In genomic region chr5:145680169-145680568, GRCh38 we compare ENCODE assay signal across 12 cellular contexts.
DNase-seq lines count a peak whose midpoint lies in the region; ATAC-seq and TF ChIP-seq lines count a peak whose summit lies in the region.
"Had no signal": no experiment of that assay in that cellular context is flagged by ENCODE, and none has a peak within 500 bp of the region (broad histone marks: within the 10 kb centered on the region; RNA-seq: fewer than 3 reads in every experiment).

No MANE protein-coding gene starts in this region.

- H3K36me3 Mint-ChIP-seq in Caco-2 (ENCODE audit: insufficient read depth, unreplicated experiment) (no peaks in the 10 kb centered on the region), H9 (ENCODE audit: insufficient read depth in 1 of 3, low read depth in 3 of 3) (no peaks in the 10 kb centered on the region)
- H3K36me3 Mint-ChIP-seq in stimulated activated effector memory CD8-positive, alpha-beta T cell treated with anti-CD3 and anti-CD28 coated beads, Interleukin-12 subunit alpha, Interleukin-12 subunit beta, amount 100 ng/mL, for 72 hours, result no peaks in the 10 kb centered on the region

- intact Hi-C loops in Caco-2 (cut with micrococcal nuclease; ENCODE audit: unreplicated experiment), result no loop called here

- H3K9me3 ChIP-seq in Caco-2 (no peaks in the 10 kb centered on the region; the same call in 1 of the 2 replicates), H9 (ENCODE audit: control insufficient read depth, low read depth, low read length) (no peaks in the 10 kb centered on the region), smooth muscle cell (replicated peaks; ENCODE audit: low read depth) (no peaks in the 10 kb centered on the region)

- H3K4me1 ChIP-seq in Caco-2, result peaks cover 24% of the 10 kb centered on the region
- H3K4me1 ChIP-seq in H9 (ENCODE audit: insufficient read depth, low read length), result no peaks in the 10 kb centered on the region; the same call in 1 of the 2 replicates
- H3K4me1 ChIP-seq in smooth muscle cell (ENCODE audit: low read depth), result no peaks in the 10 kb centered on the region
- H3K4me1 ChIP-seq: parathyroid adenoma had no signal

- no peak for ATAC-seq in stimulated activated effector memory CD8-positive, alpha-beta T cell treated with anti-CD3 and anti-CD28 coated beads, Interleukin-12 subunit alpha, Interleukin-12 subunit beta, amount 100 ng/mL, for 72 hours
- no peak for ATAC-seq in HG02623 (IDR thresholded peaks at IDR 0.05; ENCODE audit: unreplicated experiment)

- H3K27me3 Mint-ChIP-seq in Caco-2 (ENCODE audit: insufficient read depth, unreplicated experiment), result no peaks in the 10 kb centered on the region
- no peaks in the 10 kb centered on the region for H3K27me3 Mint-ChIP-seq in H9 (ENCODE audit: low read depth)

- no TSS peak for BruUV-seq in Caco-2 (replicated peaks; lab: Mats Ljungman, UMichigan)

- H3K4me1 Mint-ChIP-seq in Caco-2 (ENCODE audit: low read depth, unreplicated experiment), result peaks cover 31% of the 10 kb centered on the region
- H3K4me1 Mint-ChIP-seq in H9, result peaks cover 2 to 8% of the 10 kb centered on the region in 2 experiments
- H3K4me1 Mint-ChIP-seq in stimulated activated effector memory CD8-positive, alpha-beta T cell treated with anti-CD3 and anti-CD28 coated beads, Interleukin-12 subunit alpha, Interleukin-12 subunit beta, amount 100 ng/mL, for 72 hours, result no peaks in the 10 kb centered on the region
- H3K4me1 Mint-ChIP-seq: activated B cell treated with CpG ODN at 0.5 μM for 24 hours had no signal

- H3K27ac ChIP-seq in H9 (ENCODE audit: insufficient read length, low read depth, low read length), result no peak overlapping the region
- H3K27ac ChIP-seq in smooth muscle cell (ENCODE audit: low read depth), result no peak overlapping the region
- H3K27ac ChIP-seq: parathyroid adenoma had no signal

- no peak overlapping the region for H3K4ac ChIP-seq in H9 (ENCODE audit: low read depth, low read length)

- H3F3A ChIP-seq in smooth muscle cell (ENCODE audit: low read depth), result no peaks in the 10 kb centered on the region

- H3K79me2 ChIP-seq in H9 (ENCODE audit: insufficient read depth, low read length), result no peaks in the 10 kb centered on the region
- no peaks in the 10 kb centered on the region for H3K79me2 ChIP-seq in smooth muscle cell (ENCODE audit: low read depth)
- H3K79me2 ChIP-seq: parathyroid adenoma had no signal

- no peak overlapping the region for H3T11ph ChIP-seq in H9 (ENCODE audit: low read length)

- H4K20me1 ChIP-seq in H9 (ENCODE audit: control insufficient read depth, insufficient read depth, insufficient read length) (no peaks in the 10 kb centered on the region), smooth muscle cell (ENCODE audit: low read depth) (no peaks in the 10 kb centered on the region)

- no peak overlapping the region for H3K56ac ChIP-seq in H9 (ENCODE audit: insufficient read length, low read depth, low read length)

- no peak overlapping the region for H3K4me3 ChIP-seq in Caco-2 (ENCODE audit: low read depth, low read length)
- no peak overlapping the region for H3K4me3 ChIP-seq in kidney epithelial cell (ENCODE audit: low read depth, low read length)
- H3K4me3 ChIP-seq in smooth muscle cell, result no peak overlapping the region

- H3K36me3 ChIP-seq in Caco-2 (ENCODE audit: control insufficient read depth, insufficient read depth, low read length) (no peaks in the 10 kb centered on the region; the same call in 1 of the 2 replicates), kidney epithelial cell (ENCODE audit: control insufficient read depth, insufficient read depth, low read length) (no peaks in the 10 kb centered on the region), smooth muscle cell (ENCODE audit: low read depth) (no peaks in the 10 kb centered on the region)

- CTCF ChIA-PET in Caco-2 (lab: Charles Lee), result no interaction called here

- no peak overlapping the region for H3K14ac ChIP-seq in H9 (ENCODE audit: insufficient read depth, low read length)

- H4K5ac ChIP-seq in H9 (ENCODE audit: insufficient read length, low read depth, low read length), result no peak overlapping the region

- H2BK15ac ChIP-seq in H9 (ENCODE audit: low read depth, low read length), result no peak overlapping the region

- H3K4me3 Mint-ChIP-seq in Caco-2 (ENCODE audit: unreplicated experiment), result no peak overlapping the region
- H3K4me3 Mint-ChIP-seq in H9, result no peak overlapping the region
- no peak overlapping the region for H3K4me3 Mint-ChIP-seq in stimulated activated effector memory CD8-positive, alpha-beta T cell treated with anti-CD3 and anti-CD28 coated beads, Interleukin-12 subunit alpha, Interleukin-12 subunit beta, amount 100 ng/mL, for 72 hours
- H3K4me3 Mint-ChIP-seq: activated B cell treated with CpG ODN at 0.5 μM for 24 hours had no signal

- H3K4me2 ChIP-seq in H9 (ENCODE audit: insufficient read depth, insufficient read length, low read length), result no peak overlapping the region
- H3K4me2 ChIP-seq in smooth muscle cell, result no peak overlapping the region

- H3K27me3 ChIP-seq in Caco-2 (replicated peaks; ENCODE audit: control insufficient read depth, insufficient read depth, low read length), result no peaks in the 10 kb centered on the region
- no peaks in the 10 kb centered on the region for H3K27me3 ChIP-seq in H9 (ENCODE audit: insufficient read depth, low read length)
- H3K27me3 ChIP-seq in kidney epithelial cell (ENCODE audit: control insufficient read depth, insufficient read depth, low read length), result no peaks in the 10 kb centered on the region
- H3K27me3 ChIP-seq in smooth muscle cell (ENCODE audit: low read depth), result no peaks in the 10 kb centered on the region

- H4K91ac ChIP-seq in H9 (ENCODE audit: insufficient read length, low read depth, low read length), result no peak overlapping the region

- no peak overlapping the region for H2BK5ac ChIP-seq in H9 (ENCODE audit: insufficient read length, low read length)

- H3K27ac Mint-ChIP-seq in Caco-2 (ENCODE audit: unreplicated experiment), result no peak overlapping the region
- H3K27ac Mint-ChIP-seq in H9, result no peak overlapping the region
- no peak overlapping the region for H3K27ac Mint-ChIP-seq in stimulated activated effector memory CD8-positive, alpha-beta T cell treated with anti-CD3 and anti-CD28 coated beads, Interleukin-12 subunit alpha, Interleukin-12 subunit beta, amount 100 ng/mL, for 72 hours
- H3K27ac Mint-ChIP-seq: activated B cell treated with CpG ODN at 0.5 μM for 24 hours had no signal

- no peak overlapping the region for H2AK5ac ChIP-seq in H9 (ENCODE audit: insufficient read length, low read length)

- no peaks in the 10 kb centered on the region for H3K9me3 Mint-ChIP-seq in Caco-2 (ENCODE audit: unreplicated experiment)
- H3K9me3 Mint-ChIP-seq in H9, result no peaks in the 10 kb centered on the region
- no peaks in the 10 kb centered on the region for H3K9me3 Mint-ChIP-seq in stimulated activated effector memory CD8-positive, alpha-beta T cell treated with anti-CD3 and anti-CD28 coated beads, Interleukin-12 subunit alpha, Interleukin-12 subunit beta, amount 100 ng/mL, for 72 hours
- H3K9me3 Mint-ChIP-seq: activated B cell treated with CpG ODN at 0.5 μM for 24 hours had no signal

- no peak overlapping the region for H2BK120ac ChIP-seq in H9 (ENCODE audit: low read depth, low read length, poor library complexity, severe bottlenecking)

- H3K23me2 ChIP-seq in H9 (ENCODE audit: insufficient read length, low read depth, low read length, poor library complexity, severe bottlenecking), result no peaks in the 10 kb centered on the region

- DNase-seq in Caco-2 (peak in 1 of 2 experiments; percentile 25), H9 (peak; percentile 47), SW480 (ENCODE audit: low spot score) (peak; percentile 13), kidney epithelial cell (ENCODE audit: low read depth) (no peak), AG08396 (ENCODE audit: low spot score) (no peak), smooth muscle cell (lab: John Stamatoyannopoulos, UW; ENCODE audit: unreplicated experiment) (no peak)
- no peak for DNase-seq in stimulated activated effector memory CD8-positive, alpha-beta T cell treated with anti-CD3 and anti-CD28 coated beads, Interleukin-12 subunit alpha, Interleukin-12 subunit beta, amount 100 ng/mL, for 72 hours (ENCODE audit: low spot score in 2 of 2)
- DNase-seq: activated B cell treated with CpG ODN at 0.5 μM for 24 hours; activated effector memory CD4-positive, alpha-beta T cell treated with anti-CD3 and anti-CD28 coated beads, Interleukin-2, amount 50 U/mL, for 16 hours; NK-92 treated with Interleukin-12 subunit alpha and Interleukin-12 subunit beta, amount 100 ng/mL, for 24 hours had no signal

- H3K23ac ChIP-seq in H9 (ENCODE audit: insufficient read length, low read depth, low read length), result no peak overlapping the region

- H3K79me1 ChIP-seq in H9 (ENCODE audit: insufficient read depth, low read depth, low read length, poor library complexity, severe bottlenecking), result no peaks in the 10 kb centered on the region

- POLR2A ChIA-PET in Caco-2 (lab: Charles Lee), result no interaction called here

- H2BK20ac ChIP-seq in H9 (ENCODE audit: low read depth, low read length, poor library complexity, severe bottlenecking), result no peak overlapping the region

- H3K9ac ChIP-seq in H9 (ENCODE audit: extremely low read depth, insufficient read length, low read length) (no peak overlapping the region), smooth muscle cell (ENCODE audit: low read depth) (no peak overlapping the region)
- H3K9ac ChIP-seq: parathyroid adenoma had no signal

- H2AFZ ChIP-seq in H9 (ENCODE audit: low read length) (no peak overlapping the region), smooth muscle cell (ENCODE audit: low read depth) (no peak overlapping the region)

- H3K18ac ChIP-seq in H9 (ENCODE audit: insufficient read length, low read depth, low read length), result no peak overlapping the region

- no peak overlapping the region for H2BK12ac ChIP-seq in H9 (ENCODE audit: insufficient read length, low read depth, low read length)

- peak; percentile 23 to 30 for TF ChIP-seq CTCF in Caco-2 (IDR thresholded peaks at IDR 0.05; ENCODE audit: insufficient read depth in 1 of 2, low read depth in 1 of 2, low read length in 1 of 2, severe bottlenecking in 1 of 2, unreplicated experiment in 1 of 2)
- peak; percentile 70 for TF ChIP-seq CTCF in H9 (conservative IDR thresholded peaks at IDR 0.05)
- peak; percentile 14 for TF ChIP-seq CTCF in kidney epithelial cell (IDR thresholded peaks at IDR 0.05; ENCODE audit: insufficient read depth, low read length, poor library complexity, severe bottlenecking)
- TF ChIP-seq CTCF in smooth muscle cell (IDR thresholded peaks at IDR 0.05; ENCODE audit: borderline replicate concordance, insufficient read depth, poor library complexity, severe bottlenecking), result no peak

- no peak overlapping the region for H4K8ac ChIP-seq in H9 (replicated peaks; ENCODE audit: insufficient read length, low read depth, low read length)

Comparison
In these comparisons a context has a peak if more than half of its experiments do, and no peak if none do; other contexts are left out.
1. DNase-seq: peak in H9 (single experiment) and SW480 (single experiment); none in kidney epithelial cell (single experiment), stimulated activated effector memory CD8-positive, alpha-beta T cell treated with anti-CD3 and anti-CD28 coated beads, Interleukin-12 subunit alpha, Interleukin-12 subunit beta, amount 100 ng/mL, for 72 hours (0 of 2), AG08396 (single experiment) and smooth muscle cell (single experiment).